In genomic region chr4:10019521-10020051, GRCh38 we compare ENCODE assay signal across 8 cellular contexts. TPM values are rescaled to one million over a fixed set of nuclear protein-coding genes. Genes with fewer than 3 reads are reported as not detected.
DNase-seq lines count a peak whose midpoint lies in the region; ATAC-seq lines count a peak whose summit lies in the region.

No MANE protein-coding gene starts in this region.

- peak overlapping the region; percentile 89 for H3K27ac Mint-ChIP-seq in activated naive CD8-positive, alpha-beta T cell
- peak overlapping the region; percentile 92 for H3K27ac Mint-ChIP-seq in stimulated activated effector memory CD8-positive, alpha-beta T cell treated with anti-CD3 and anti-CD28 coated beads, Interleukin-12 subunit alpha, Interleukin-12 subunit beta, amount 100 ng/mL, for 72 hours

- H3K9me3 Mint-ChIP-seq in activated naive CD8-positive, alpha-beta T cell (ENCODE audit: low read depth) = no peaks in the 10 kb centered on the region
- H3K9me3 Mint-ChIP-seq in stimulated activated effector memory CD8-positive, alpha-beta T cell treated with anti-CD3 and anti-CD28 coated beads, Interleukin-12 subunit alpha, Interleukin-12 subunit beta, amount 100 ng/mL, for 72 hours = no peaks in the 10 kb centered on the region

- no CpG with 5 or more reads among the region's 9 CpGs for WGBS in iPS DF 6.9 (ENCODE audit: insufficient coverage, insufficient read length)

- H3K4me3 Mint-ChIP-seq in activated naive CD8-positive, alpha-beta T cell = peak overlapping the region; percentile 79
- H3K4me3 Mint-ChIP-seq in stimulated activated effector memory CD8-positive, alpha-beta T cell treated with anti-CD3 and anti-CD28 coated beads, Interleukin-12 subunit alpha, Interleukin-12 subunit beta, amount 100 ng/mL, for 72 hours = peak overlapping the region; percentile 80

- peaks cover 11% of the 10 kb centered on the region for H3K4me1 Mint-ChIP-seq in activated naive CD8-positive, alpha-beta T cell (ENCODE audit: low read depth)
- H3K4me1 Mint-ChIP-seq in stimulated activated effector memory CD8-positive, alpha-beta T cell treated with anti-CD3 and anti-CD28 coated beads, Interleukin-12 subunit alpha, Interleukin-12 subunit beta, amount 100 ng/mL, for 72 hours = peaks cover 28% of the 10 kb centered on the region

- H3K27ac ChIP-seq in HUES6 (ENCODE audit: low read depth, low read length) (no peak overlapping the region), iPS DF 6.9 (ENCODE audit: low read length) (no peak overlapping the region)

- ATAC-seq in stimulated activated effector memory CD8-positive, alpha-beta T cell treated with anti-CD3 and anti-CD28 coated beads, Interleukin-12 subunit alpha, Interleukin-12 subunit beta, amount 100 ng/mL, for 72 hours = no peak

- DNase-seq in iPS DF 6.9 (ENCODE audit: low read depth, low spot score) = no peak
- no peak for DNase-seq in stimulated activated effector memory CD8-positive, alpha-beta T cell treated with anti-CD3 and anti-CD28 coated beads, Interleukin-12 subunit alpha, Interleukin-12 subunit beta, amount 100 ng/mL, for 72 hours (ENCODE audit: low spot score in 2 of 2)
- DNase-seq in NCI-H510A treated with DMSO at 0.1 percent for 48 hours (lab: John Stamatoyannopoulos, UW) = no peak
- no peak for DNase-seq in putamen (ENCODE audit: low spot score)
- no peak for DNase-seq in NCI-H1092 treated with DMSO at 0.1 percent for 48 hours (lab: John Stamatoyannopoulos, UW)
- DNase-seq in HT-29 (ENCODE audit: low spot score) = no peak

- peak overlapping the region; percentile 59 for H3K9ac ChIP-seq in HUES6 (ENCODE audit: low read length)

- H3K36me3 Mint-ChIP-seq in activated naive CD8-positive, alpha-beta T cell = peaks cover 3% of the 10 kb centered on the region
- peaks cover 5% of the 10 kb centered on the region for H3K36me3 Mint-ChIP-seq in stimulated activated effector memory CD8-positive, alpha-beta T cell treated with anti-CD3 and anti-CD28 coated beads, Interleukin-12 subunit alpha, Interleukin-12 subunit beta, amount 100 ng/mL, for 72 hours

- H3K27me3 ChIP-seq in HUES6 (ENCODE audit: control insufficient read depth, insufficient read depth, low read length) (peaks cover 21% of the 10 kb centered on the region), iPS DF 6.9 (ENCODE audit: control insufficient read depth, insufficient read depth, low read length) (no peaks in the 10 kb centered on the region)

- H3K4me3 ChIP-seq in HUES6 (ENCODE audit: low read depth, low read length) = peak overlapping the region; percentile 57
- peak overlapping the region; percentile 39; the same call in 1 of the 2 replicates for H3K4me3 ChIP-seq in iPS DF 6.9 (ENCODE audit: low read length)

- H3K36me3 ChIP-seq in HUES6 (ENCODE audit: control insufficient read depth, insufficient read depth, low read length) = no peaks in the 10 kb centered on the region
- H3K36me3 ChIP-seq in iPS DF 6.9 (ENCODE audit: control insufficient read depth, insufficient read depth, low read length) = no peaks in the 10 kb centered on the region; the same call in 1 of the 2 replicates

- H3K9me3 ChIP-seq in HUES6 (ENCODE audit: control insufficient read depth, insufficient read depth, low read depth, low read length) (no peaks in the 10 kb centered on the region), iPS DF 6.9 (ENCODE audit: control insufficient read depth, insufficient read depth, low read length) (no peaks in the 10 kb centered on the region)

- H3K4me1 ChIP-seq in HUES6 (ENCODE audit: control insufficient read depth, insufficient read depth, low read length) = peaks cover 4% of the 10 kb centered on the region; the same call in 1 of the 2 replicates
- peaks cover 4% of the 10 kb centered on the region for H3K4me1 ChIP-seq in iPS DF 6.9 (ENCODE audit: control insufficient read depth, insufficient read depth, low read length)

- H3K27me3 Mint-ChIP-seq in activated naive CD8-positive, alpha-beta T cell = no peaks in the 10 kb centered on the region

RNA-seq across cellular contexts. Expression of gene SLC2A9, which starts 1.7 kb away (rescaled TPM):
- total RNA-seq in HT-29 (2014; rRNA removed; shearing (Covaris generic)) = 1.8 and 1.9 TPM in 2 replicates
